11 cellular contexts compared by ENCODE assay signal in genomic region chr1:235442788-235443429, GRCh38.
A peak's percentile ranks its signal among the peaks of the same experiment; 100 is the strongest.
DNase-seq lines count a peak whose midpoint lies in the region; ATAC-seq and TF ChIP-seq lines count a peak whose summit lies in the region.
"Had no signal": no experiment of that assay in that cellular context is flagged by ENCODE, and none has a peak within 500 bp of the region (broad histone marks: within the 10 kb centered on the region; RNA-seq: fewer than 3 reads in every experiment).

No MANE protein-coding gene starts in this region.

- H3K36me3 ChIP-seq in ascending aorta (peaks cover 51 to 83% of the 10 kb centered on the region in 2 donors), kidney epithelial cell (ENCODE audit: control insufficient read depth, insufficient read depth, low read length) (no peaks in the 10 kb centered on the region)

- ATAC-seq in GM19452 (IDR thresholded peaks at IDR 0.05; ENCODE audit: unreplicated experiment) (no peak), GM18873 (IDR thresholded peaks at IDR 0.05; ENCODE audit: low FRiP score, unreplicated experiment) (no peak)

- peak overlapping the region; percentile 4 to 52 for H3K27ac ChIP-seq in ascending aorta
- H3K27ac ChIP-seq: upper lobe of left lung had no signal

- DNase-seq in AG09309 (ENCODE audit: low read depth) = peak; percentile 43
- peak; percentile 46 for DNase-seq in HPDE6-E6E7 (ENCODE audit: extremely low spot score)
- DNase-seq in ascending aorta (ENCODE audit: low spot score in 2 of 2) = no peak
- DNase-seq in kidney epithelial cell (ENCODE audit: low read depth) = peak; percentile 50
- DNase-seq in cerebellar nuclear complex (lab: John Stamatoyannopoulos, UW) = no peak
- DNase-seq in KG1 (lab: John Stamatoyannopoulos, UW) = no peak
- DNase-seq: effector CD4-positive, alpha-beta T cell; NCI-H1048; upper lobe of left lung had no signal

- intact Hi-C loops in ascending aorta (cut with DNase I) = no loop called here

- H3K27me3 ChIP-seq in ascending aorta = no peaks in the 10 kb centered on the region
- no peaks in the 10 kb centered on the region for H3K27me3 ChIP-seq in kidney epithelial cell (ENCODE audit: control insufficient read depth, insufficient read depth, low read length)
- H3K27me3 ChIP-seq: upper lobe of left lung had no signal

- H3K4me3 ChIP-seq in AG09309 (ENCODE audit: control insufficient read depth, low read depth, low read length) (no peak overlapping the region), ascending aorta (no peak overlapping the region), kidney epithelial cell (ENCODE audit: low read depth, low read length) (no peak overlapping the region)
- H3K4me3 ChIP-seq: upper lobe of left lung had no signal

- no peak for TF ChIP-seq CTCF in AG09309 (IDR thresholded peaks at IDR 0.05; ENCODE audit: control insufficient read depth, insufficient read depth, low read depth, low read length, missing control alignments)
- TF ChIP-seq CTCF in ascending aorta (IDR thresholded peaks at IDR 0.05) = no peak
- TF ChIP-seq CTCF in kidney epithelial cell (IDR thresholded peaks at IDR 0.05; ENCODE audit: insufficient read depth, low read length, poor library complexity, severe bottlenecking) = no peak

- H3K4me1 ChIP-seq in ascending aorta = no peaks in the 10 kb centered on the region
- H3K4me1 ChIP-seq: upper lobe of left lung had no signal

- H3K9me3 ChIP-seq in ascending aorta = no peaks in the 10 kb centered on the region
- H3K9me3 ChIP-seq: upper lobe of left lung had no signal

Comparison
In these comparisons a context has a peak if more than half of its experiments do, and no peak if none do; other contexts are left out.
1. DNase-seq: peak in AG09309 (single experiment), HPDE6-E6E7 (single experiment) and kidney epithelial cell (single experiment); none in ascending aorta (0 of 2), cerebellar nuclear complex (0 of 2) and KG1 (single experiment).